9 cellular contexts compared by ENCODE assay signal in the genomic region with DNA sequence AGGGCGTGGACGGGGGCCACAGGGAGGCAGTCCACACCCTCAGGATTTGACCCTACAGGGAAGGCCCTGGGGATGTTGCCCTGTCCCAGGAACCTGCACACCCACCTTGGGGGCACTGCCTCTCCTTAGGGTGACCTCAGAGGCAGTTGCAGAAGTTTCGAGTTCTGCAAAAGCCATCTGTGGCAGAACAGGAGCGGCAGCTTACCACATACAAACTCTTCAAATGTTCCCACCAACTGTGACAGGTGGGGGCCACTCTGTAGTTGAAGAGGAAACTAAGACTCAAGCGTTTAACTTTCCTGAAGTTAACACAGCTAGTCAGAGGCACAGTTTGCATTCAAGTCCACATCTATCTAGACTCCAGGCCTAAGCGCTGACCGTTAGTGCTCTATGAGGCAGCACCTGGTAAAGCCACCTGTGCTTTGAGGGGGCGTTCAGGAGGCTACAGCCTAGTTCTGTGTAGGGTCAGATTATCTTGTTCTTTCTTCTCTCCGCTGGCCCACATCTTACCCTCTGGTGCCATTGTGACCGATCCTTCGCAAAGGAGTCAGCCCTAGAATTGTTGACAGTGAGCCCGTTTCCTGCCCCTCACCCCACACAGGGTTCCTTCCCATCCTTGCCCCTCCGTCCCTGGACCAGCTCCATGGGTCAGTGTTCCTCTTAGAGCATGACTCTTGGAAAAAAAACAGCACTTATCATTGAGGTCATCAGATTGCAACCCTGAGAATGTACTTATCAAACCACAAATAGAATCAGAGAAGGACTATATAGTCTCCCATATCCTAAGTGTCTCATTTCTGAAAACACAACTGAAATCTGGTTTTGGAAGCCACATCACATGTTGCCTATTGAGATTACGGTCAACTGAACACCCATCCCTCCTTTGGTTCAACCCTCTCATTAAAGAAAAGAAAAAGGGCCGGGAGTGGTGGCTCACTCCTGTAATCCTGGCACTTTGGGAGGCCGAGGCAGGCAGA. TPM values are rescaled to one million over a fixed set of nuclear protein-coding genes. Genes with fewer than 3 reads are reported as not detected.
DNase-seq lines count a peak whose midpoint lies in the region; ATAC-seq and TF ChIP-seq lines count a peak whose summit lies in the region.
"Had no signal": no experiment of that assay in that cellular context is flagged by ENCODE, and none has a peak within 500 bp of the region (broad histone marks: within the 10 kb centered on the region; RNA-seq: fewer than 3 reads in every experiment).

No MANE protein-coding gene starts in this region.

- no peak for DNase-seq in T-helper 17 cell
- DNase-seq in progenitor cell of endocrine pancreas (ENCODE audit: low spot score, unreplicated experiment): no peak
- DNase-seq in DMS114 treated with DMSO at 0.1 percent for 48 hours (lab: John Stamatoyannopoulos, UW; ENCODE audit: unreplicated experiment): no peak
- DNase-seq in activated T-helper 1 cell treated with anti-CD3 and anti-CD28 coated beads, Interleukin-12 subunit alpha, Interleukin-12 subunit beta, Interleukin-2, Interleukin-4 antibody, amounts not matched to agents 30 ng/mL and 10 ng/mL and 1 ng/mL, durations not matched to agents 14 hours and 24 hours and 36 hours (ENCODE audit: low spot score): no peak
- DNase-seq: T1000 had no signal

- TF ChIP-seq CTCF in progenitor cell of endocrine pancreas (IDR thresholded peaks at IDR 0.05; ENCODE audit: unreplicated experiment): no peak

- H3K9me3 Mint-ChIP-seq in progenitor cell of endocrine pancreas (ENCODE audit: low read depth): no peaks in the 10 kb centered on the region
- no peaks in the 10 kb centered on the region for H3K9me3 Mint-ChIP-seq in activated T-helper 1 cell treated with anti-CD3 and anti-CD28 coated beads, Interleukin-12 subunit alpha, Interleukin-12 subunit beta, Interleukin-2, Interleukin-4 antibody, amounts not matched to agents 30 ng/mL and 10 ng/mL and 1 ng/mL, durations not matched to agents 14 hours and 24 hours and 36 hours

- H3K4me3 Mint-ChIP-seq in T-helper 17 cell (peak overlapping the region; percentile 7), progenitor cell of endocrine pancreas (ENCODE audit: low read depth) (no peak overlapping the region)
- no peak overlapping the region for H3K4me3 Mint-ChIP-seq in activated T-helper 1 cell treated with anti-CD3 and anti-CD28 coated beads, Interleukin-12 subunit alpha, Interleukin-12 subunit beta, Interleukin-2, Interleukin-4 antibody, amounts not matched to agents 30 ng/mL and 10 ng/mL and 1 ng/mL, durations not matched to agents 14 hours and 24 hours and 36 hours

- intact Hi-C loops in activated T-helper 1 cell treated with anti-CD3 and anti-CD28 coated beads, Interleukin-12 subunit alpha, Interleukin-12 subunit beta, Interleukin-2, Interleukin-4 antibody, amounts not matched to agents 30 ng/mL and 10 ng/mL and 1 ng/mL, durations not matched to agents 14 hours and 24 hours and 36 hours (cut with micrococcal nuclease): no loop called here

- H3K27ac Mint-ChIP-seq in T-helper 17 cell (no peak overlapping the region), progenitor cell of endocrine pancreas (peak overlapping the region; percentile 19)
- H3K27ac Mint-ChIP-seq in activated T-helper 1 cell treated with anti-CD3 and anti-CD28 coated beads, Interleukin-12 subunit alpha, Interleukin-12 subunit beta, Interleukin-2, Interleukin-4 antibody, amounts not matched to agents 30 ng/mL and 10 ng/mL and 1 ng/mL, durations not matched to agents 14 hours and 24 hours and 36 hours: no peak overlapping the region

- H3K9me3 ChIP-seq in T-helper 17 cell (ENCODE audit: control insufficient read depth, low read length, poor library complexity, severe bottlenecking): no peaks in the 10 kb centered on the region
- H3K9me3 ChIP-seq: gastroesophageal sphincter had no signal

- H3K36me3 Mint-ChIP-seq in T-helper 17 cell (ENCODE audit: low read depth) (peaks cover 2% of the 10 kb centered on the region), progenitor cell of endocrine pancreas (ENCODE audit: insufficient read depth) (peaks cover 16% of the 10 kb centered on the region)
- no peaks in the 10 kb centered on the region for H3K36me3 Mint-ChIP-seq in activated T-helper 1 cell treated with anti-CD3 and anti-CD28 coated beads, Interleukin-12 subunit alpha, Interleukin-12 subunit beta, Interleukin-2, Interleukin-4 antibody, amounts not matched to agents 30 ng/mL and 10 ng/mL and 1 ng/mL, durations not matched to agents 14 hours and 24 hours and 36 hours (ENCODE audit: low read depth)

- H3K4me1 Mint-ChIP-seq in T-helper 17 cell (peaks cover 3% of the 10 kb centered on the region), progenitor cell of endocrine pancreas (ENCODE audit: low read depth) (peaks cover 51% of the 10 kb centered on the region)
- H3K4me1 Mint-ChIP-seq in activated T-helper 1 cell treated with anti-CD3 and anti-CD28 coated beads, Interleukin-12 subunit alpha, Interleukin-12 subunit beta, Interleukin-2, Interleukin-4 antibody, amounts not matched to agents 30 ng/mL and 10 ng/mL and 1 ng/mL, durations not matched to agents 14 hours and 24 hours and 36 hours (ENCODE audit: low read depth): peaks cover 6% of the 10 kb centered on the region

- H3K27me3 Mint-ChIP-seq in T-helper 17 cell (peaks cover 5% of the 10 kb centered on the region), progenitor cell of endocrine pancreas (no peaks in the 10 kb centered on the region)
- H3K27me3 Mint-ChIP-seq in activated T-helper 1 cell treated with anti-CD3 and anti-CD28 coated beads, Interleukin-12 subunit alpha, Interleukin-12 subunit beta, Interleukin-2, Interleukin-4 antibody, amounts not matched to agents 30 ng/mL and 10 ng/mL and 1 ng/mL, durations not matched to agents 14 hours and 24 hours and 36 hours (ENCODE audit: insufficient read depth): peaks cover 16% of the 10 kb centered on the region

- ATAC-seq in GM18868 (IDR thresholded peaks at IDR 0.05; ENCODE audit: unreplicated experiment) (peak; percentile 65), HG02798 (IDR thresholded peaks at IDR 0.05; ENCODE audit: poor library complexity, unreplicated experiment) (peak; percentile 73), T-helper 17 cell (no peak), HG02678 (IDR thresholded peaks at IDR 0.05; ENCODE audit: unreplicated experiment) (no peak)
- ATAC-seq: gastroesophageal sphincter had no signal

RNA-seq across cellular contexts. Expression of gene CDH1, which starts 45.4 kb away (rescaled TPM):
- under 1 TPM; 0.44 to 0.47 TPM for total RNA-seq in T-helper 17 cell
- total RNA-seq in progenitor cell of endocrine pancreas: 545 and 586 TPM in 2 replicates
- 0.64 and 2.2 TPM in 2 replicates for total RNA-seq in activated T-helper 1 cell treated with anti-CD3 and anti-CD28 coated beads, Interleukin-12 subunit alpha, Interleukin-12 subunit beta, Interleukin-2, Interleukin-4 antibody, amounts not matched to agents 30 ng/mL and 10 ng/mL and 1 ng/mL, durations not matched to agents 14 hours and 24 hours and 36 hours

Comparison
In these comparisons a context has a peak if more than half of its experiments do, and no peak if none do; other contexts are left out.
1. ATAC-seq: peak in GM18868 (single experiment) and HG02798 (single experiment); none in T-helper 17 cell (single experiment) and HG02678 (single experiment).
2. RNA of gene CDH1, which starts 45.4 kb away (total RNA-seq): 545 to 586 TPM in progenitor cell of endocrine pancreas; 0.64 to 2.2 TPM in activated T-helper 1 cell treated with anti-CD3 and anti-CD28 coated beads, Interleukin-12 subunit alpha, Interleukin-12 subunit beta, Interleukin-2, Interleukin-4 antibody, amounts not matched to agents 30 ng/mL and 10 ng/mL and 1 ng/mL, durations not matched to agents 14 hours and 24 hours and 36 hours and 0.44 to 0.47 TPM in T-helper 17 cell; every median in the first group is over 100 times any median in the second.